ENCODE assay signal across 18 cellular contexts in the genomic region with DNA sequence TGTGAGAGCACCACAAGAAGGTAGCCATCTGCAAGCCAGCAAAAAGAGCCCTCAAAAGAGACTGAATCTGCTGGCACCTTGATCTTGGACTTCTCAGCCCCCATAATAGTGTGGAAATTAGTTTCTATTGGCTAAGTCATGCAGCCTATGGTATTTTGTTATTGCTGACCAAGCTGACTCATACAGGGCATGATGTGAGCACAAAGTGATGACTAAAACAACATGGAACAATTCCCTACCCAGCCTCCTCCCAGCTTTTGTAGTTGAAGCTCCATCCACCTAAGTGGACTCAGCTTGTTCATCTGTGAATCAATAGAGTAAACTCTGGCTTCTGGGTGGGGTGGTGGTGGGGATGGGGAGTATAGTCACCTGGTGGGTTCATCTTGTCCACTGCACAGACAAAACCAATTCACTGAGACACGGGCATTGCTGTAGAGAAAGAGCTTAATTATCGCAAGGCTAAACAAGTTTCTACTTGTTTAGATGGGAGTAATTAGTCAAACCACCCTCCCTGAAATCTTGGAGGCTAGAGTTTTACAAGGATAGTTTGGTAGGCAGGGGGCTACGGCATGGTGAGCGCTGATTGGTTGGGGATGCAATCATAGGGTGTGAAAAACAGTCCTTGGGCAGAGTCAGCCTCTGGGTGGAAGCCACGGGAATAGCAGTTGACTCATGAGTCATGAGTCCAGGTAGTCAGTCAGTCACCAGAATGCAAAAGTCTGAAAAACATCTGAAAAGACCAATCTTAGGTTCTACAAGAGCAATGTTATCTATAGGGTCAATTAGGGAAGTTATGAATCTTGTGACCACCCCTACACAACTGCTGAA.
DNase-seq lines count a peak whose midpoint lies in the region; ATAC-seq lines count a peak whose summit lies in the region.
"Had no signal": no experiment of that assay in that cellular context is flagged by ENCODE, and none has a peak within 500 bp of the region (broad histone marks: within the 10 kb centered on the region; RNA-seq: fewer than 3 reads in every experiment).

No MANE protein-coding gene starts in this region.

- ATAC-seq in GM21381 (IDR thresholded peaks at IDR 0.05; ENCODE audit: unreplicated experiment) (no peak), GM19395 (IDR thresholded peaks at IDR 0.05; ENCODE audit: unreplicated experiment) (no peak)
- ATAC-seq: left lobe of liver; naive thymus-derived CD4-positive, alpha-beta T cell had no signal

- DNase-seq in COLO829 (ENCODE audit: low spot score) (peak; percentile 56), HS-27A (ENCODE audit: low read depth) (peak; percentile 47), astrocyte of the hippocampus (ENCODE audit: low read depth, low spot score) (peak; percentile 22), hepatic stellate cell (ENCODE audit: low spot score) (peak; percentile 29)
- no peak for DNase-seq in activated naive CD4-positive, alpha-beta T cell treated with Interleukin-2 at 50 U/mL for 16 hours
- DNase-seq in stimulated activated CD4-positive, alpha-beta T cell treated with anti-CD3 and anti-CD28 coated beads, Interleukin-2, amount 100 ng/mL, for 48 hours, result no peak
- DNase-seq: activated CD8-positive, alpha-beta memory T cell treated with anti-CD3 and anti-CD28 coated beads for 24 hours; activated effector memory CD4-positive, alpha-beta T cell treated with anti-CD3 and anti-CD28 coated beads, Interleukin-2, amount 50 U/mL, for 16 hours; endodermal cell; hippocampal formation; KG1; naive thymus-derived CD4-positive, alpha-beta T cell; NK-92 treated with Interleukin-12 subunit alpha and Interleukin-12 subunit beta, amount 100 ng/mL, for 24 hours; stimulated activated CD4-positive, alpha-beta T cell treated with anti-CD3 and anti-CD28 coated beads, Interleukin-4, amount 100 ng/mL, for 1 hour; upper lobe of left lung had no signal

Comparison
In these comparisons a context has a peak if more than half of its experiments do, and no peak if none do; other contexts are left out.
1. DNase-seq: peak in COLO829 (single experiment), HS-27A (single experiment), astrocyte of the hippocampus (single experiment) and hepatic stellate cell (single experiment); none in activated naive CD4-positive, alpha-beta T cell treated with Interleukin-2 at 50 U/mL for 16 hours (single experiment) and stimulated activated CD4-positive, alpha-beta T cell treated with anti-CD3 and anti-CD28 coated beads, Interleukin-2, amount 100 ng/mL, for 48 hours (0 of 2).